Comparison of ENCODE assay signal across 8 cellular contexts in genomic region chr15:63915888-63916731, GRCh38.
DNase-seq lines count a peak whose midpoint lies in the region; ATAC-seq, FAIRE-seq and TF ChIP-seq lines count a peak whose summit lies in the region.

No MANE protein-coding gene starts in this region.

- peaks cover 36% of the 10 kb centered on the region for H3K4me1 Mint-ChIP-seq in brain
- peaks cover 15% of the 10 kb centered on the region for H3K4me1 Mint-ChIP-seq in activated naive CD4-positive, alpha-beta T cell treated with anti-CD3 and anti-CD28 coated beads for 36 hours (ENCODE audit: low read depth)

- peak overlapping the region in 2 of 5 experiments; percentile 11 to 28 for H3K4me3 Mint-ChIP-seq in brain
- no peak overlapping the region for H3K4me3 Mint-ChIP-seq in activated naive CD4-positive, alpha-beta T cell treated with anti-CD3 and anti-CD28 coated beads for 36 hours

- peaks cover 7% of the 10 kb centered on the region for H3K27me3 Mint-ChIP-seq in brain
- H3K27me3 Mint-ChIP-seq in activated naive CD4-positive, alpha-beta T cell treated with anti-CD3 and anti-CD28 coated beads for 36 hours (ENCODE audit: low read depth): no peaks in the 10 kb centered on the region

- H3K9me3 Mint-ChIP-seq in brain: no peaks in the 10 kb centered on the region
- H3K9me3 Mint-ChIP-seq in activated naive CD4-positive, alpha-beta T cell treated with anti-CD3 and anti-CD28 coated beads for 36 hours: no peaks in the 10 kb centered on the region

- peaks cover 5% of the 10 kb centered on the region for H3K36me3 ChIP-seq in lower lobe of right lung

- no peak for FAIRE-seq in HTR-8/SVneo (lab: Jason Lieb, UNC)

- H3K9me3 ChIP-seq in lower lobe of right lung: no peaks in the 10 kb centered on the region

- ATAC-seq in lower lobe of right lung: no peak
- ATAC-seq in HG03521 (IDR thresholded peaks at IDR 0.05; ENCODE audit: unreplicated experiment): no peak

- H3K4me3 ChIP-seq in lower lobe of right lung: no peak overlapping the region

- peaks cover 9% of the 10 kb centered on the region for H3K4me1 ChIP-seq in lower lobe of right lung

- H3K27ac Mint-ChIP-seq in brain: peak overlapping the region in 4 of 5 experiments; percentile 15 to 85 (median 58)
- H3K27ac Mint-ChIP-seq in activated naive CD4-positive, alpha-beta T cell treated with anti-CD3 and anti-CD28 coated beads for 36 hours: no peak overlapping the region

- intact Hi-C loops in lower lobe of right lung (cut with DNase I): no loop called here
- intact Hi-C loops in activated naive CD4-positive, alpha-beta T cell treated with anti-CD3 and anti-CD28 coated beads for 36 hours (cut with micrococcal nuclease): no loop called here

- H3K27ac ChIP-seq in lower lobe of right lung: no peak overlapping the region

- DNase-seq in AG08396 (ENCODE audit: low spot score): peak; percentile 71
- peak; percentile 68 for DNase-seq in HTR-8/SVneo (ENCODE audit: insufficient read length, low spot score)
- DNase-seq in lower lobe of right lung: no peak
- no peak for DNase-seq in NCI-H187 treated with DMSO at 0.1 percent for 48 hours (lab: John Stamatoyannopoulos, UW)
- DNase-seq in COLO829 (ENCODE audit: low spot score): no peak
- DNase-seq in activated naive CD4-positive, alpha-beta T cell treated with anti-CD3 and anti-CD28 coated beads for 36 hours: no peak

- H3K36me3 Mint-ChIP-seq in brain: no peaks in the 10 kb centered on the region
- no peaks in the 10 kb centered on the region for H3K36me3 Mint-ChIP-seq in activated naive CD4-positive, alpha-beta T cell treated with anti-CD3 and anti-CD28 coated beads for 36 hours (ENCODE audit: low read depth)

- no peaks in the 10 kb centered on the region for H3K27me3 ChIP-seq in lower lobe of right lung (ENCODE audit: low read depth)

- CTCF ChIA-PET in activated naive CD4-positive, alpha-beta T cell treated with anti-CD3 and anti-CD28 coated beads for 36 hours (lab: Charles Lee): no interaction called here

- TF ChIP-seq CTCF in brain (conservative IDR thresholded peaks at IDR 0.05) (peak in 1 of 2 experiments; percentile 37), lower lobe of right lung (IDR thresholded peaks at IDR 0.05) (peak; percentile 36)

Comparison
In these comparisons a context has a peak if more than half of its experiments do, and no peak if none do; other contexts are left out.
1. DNase-seq: peak in AG08396 (single experiment) and HTR-8/SVneo (single experiment); none in lower lobe of right lung (single experiment), NCI-H187 treated with DMSO at 0.1 percent for 48 hours (single experiment), COLO829 (single experiment) and activated naive CD4-positive, alpha-beta T cell treated with anti-CD3 and anti-CD28 coated beads for 36 hours (single experiment).